In genomic region chr12:18296201-18296908, GRCh38 we compare ENCODE assay signal across 17 cellular contexts. TPM values are rescaled to one million over a fixed set of nuclear protein-coding genes. Genes with fewer than 3 reads are reported as not detected.
DNase-seq lines count a peak whose midpoint lies in the region; TF ChIP-seq lines count a peak whose summit lies in the region.
"Had no signal": no experiment of that assay in that cellular context is flagged by ENCODE, and none has a peak within 500 bp of the region (broad histone marks: within the 10 kb centered on the region; RNA-seq: fewer than 3 reads in every experiment).

No MANE protein-coding gene starts in this region.

- no peak overlapping the region for H3K4me2 ChIP-seq in neural progenitor cell

- no peak for DNase-seq in left ventricle myocardium inferior
- no peak for DNase-seq in stomach
- DNase-seq in activated CD4-positive, alpha-beta T cell treated with anti-CD3 and anti-CD28 coated beads, Interleukin-2, amount 50 U/mL, for 1 hour: no peak
- DNase-seq in neural progenitor cell (ENCODE audit: low spot score): no peak
- DNase-seq in prostate gland (ENCODE audit: low spot score): no peak
- DNase-seq in caudate nucleus (lab: John Stamatoyannopoulos, UW): no peak
- DNase-seq: colonic mucosa; NCI-H2029 treated with DMSO at 0.1 percent for 48 hours; stimulated activated naive CD8-positive, alpha-beta T cell treated with anti-CD3 and anti-CD28 coated beads, Interleukin-15, amount 100 ng/mL, for 72 hours had no signal

- H2AFZ ChIP-seq in neural progenitor cell (replicated peaks): no peak overlapping the region
- H2AFZ ChIP-seq: parathyroid adenoma had no signal

- peaks cover 13% of the 10 kb centered on the region for H3K9me3 Mint-ChIP-seq in neural progenitor cell
- H3K9me3 Mint-ChIP-seq: stimulated activated naive CD8-positive, alpha-beta T cell treated with anti-CD3 and anti-CD28 coated beads, Interleukin-15, amount 100 ng/mL, for 72 hours had no signal

- TF ChIP-seq CTCF in HEK293 (tag by site-specific recombination; IDR thresholded peaks at IDR 0.05) (no peak), WI38 (IDR thresholded peaks at IDR 0.05; ENCODE audit: low read depth, low read length) (no peak), left ventricle myocardium inferior (IDR thresholded peaks at IDR 0.05; ENCODE audit: borderline replicate concordance) (no peak), stomach (IDR thresholded peaks at IDR 0.05) (no peak), neural progenitor cell (IDR thresholded peaks at IDR 0.05) (no peak), prostate gland (IDR thresholded peaks at IDR 0.05) (no peak)

- H3K79me2 ChIP-seq in neural progenitor cell (ENCODE audit: low read depth): no peaks in the 10 kb centered on the region
- H3K79me2 ChIP-seq: parathyroid adenoma had no signal

- POLR2A ChIA-PET in HEK293 (lab: Yijun Ruan, JAX): no interaction called here

- CTCF ChIA-PET in HEK293 (lab: Yijun Ruan, JAX): interaction anchor here (0.6 kb wide), 2 partner anchors 139 to 869 kb away, joined by 3 read pairs; no protein-coding TSS in a partner anchor

- TF ChIP-seq POLR2A in stomach (IDR thresholded peaks at IDR 0.05): no peak
- no peak for TF ChIP-seq POLR2A in prostate gland (IDR thresholded peaks at IDR 0.05)

- intact Hi-C loops in left ventricle myocardium inferior (cut with micrococcal nuclease) (no loop called here), stomach (cut with DNase I; ENCODE audit: low total_unique reads) (no loop called here), prostate gland (cut with DNase I) (no loop called here)

- H3K27me3 ChIP-seq in left ventricle myocardium inferior (ENCODE audit: low read depth): no peaks in the 10 kb centered on the region
- no peaks in the 10 kb centered on the region for H3K27me3 ChIP-seq in stomach
- H3K27me3 ChIP-seq in neural progenitor cell: no peaks in the 10 kb centered on the region
- H3K27me3 ChIP-seq in prostate gland (replicated peaks; ENCODE audit: insufficient read depth): no peaks in the 10 kb centered on the region
- H3K27me3 ChIP-seq: colonic mucosa had no signal

- H3K4me1 ChIP-seq in HEK293 (ENCODE audit: control insufficient read depth, insufficient read depth, low read length) (no peaks in the 10 kb centered on the region), left ventricle myocardium inferior (no peaks in the 10 kb centered on the region), stomach (peaks cover 0 to 3% (median 0%) of the 10 kb centered on the region in 4 donors), neural progenitor cell (no peaks in the 10 kb centered on the region), prostate gland (replicated peaks) (no peaks in the 10 kb centered on the region)
- H3K4me1 ChIP-seq: colonic mucosa, parathyroid adenoma had no signal

- H3F3A ChIP-seq in neural progenitor cell (ENCODE audit: low read depth): no peaks in the 10 kb centered on the region

- no peaks in the 10 kb centered on the region for H4K20me1 ChIP-seq in neural progenitor cell (ENCODE audit: low read depth)

- no peak overlapping the region for H3K9ac ChIP-seq in neural progenitor cell
- H3K9ac ChIP-seq: parathyroid adenoma had no signal

- H3K9me3 ChIP-seq in HEK293 (ENCODE audit: control insufficient read depth, insufficient read depth, low read depth, low read length) (no peaks in the 10 kb centered on the region), left ventricle myocardium inferior (replicated peaks) (peaks cover 17% of the 10 kb centered on the region), stomach (peaks cover 0 to 11% (median 3%) of the 10 kb centered on the region in 4 donors), neural progenitor cell (ENCODE audit: low read depth) (no peaks in the 10 kb centered on the region), prostate gland (no peaks in the 10 kb centered on the region)
- H3K9me3 ChIP-seq: colonic mucosa, HAP-1 had no signal

- H3K27me3 Mint-ChIP-seq in neural progenitor cell (ENCODE audit: insufficient read depth, low read depth): no peaks in the 10 kb centered on the region
- H3K27me3 Mint-ChIP-seq: activated naive CD8-positive, alpha-beta T cell; stimulated activated naive CD8-positive, alpha-beta T cell treated with anti-CD3 and anti-CD28 coated beads, Interleukin-15, amount 100 ng/mL, for 72 hours had no signal

- 55 to 77% (median 66%) methylated on average over 6 of the region's 6 CpGs for WGBS in stomach, 5 donors
- 57% methylated on average over 6 of the region's 6 CpGs for WGBS in prostate gland

- H3K36me3 Mint-ChIP-seq in neural progenitor cell: no peaks in the 10 kb centered on the region
- H3K36me3 Mint-ChIP-seq: activated naive CD8-positive, alpha-beta T cell had no signal

- H3K36me3 ChIP-seq in HEK293 (ENCODE audit: control insufficient read depth in 2 of 2, insufficient read depth in 1 of 2, low read length in 2 of 2) (no peaks in the 10 kb centered on the region), left ventricle myocardium inferior (no peaks in the 10 kb centered on the region), stomach (no peaks in the 10 kb centered on the region), neural progenitor cell (no peaks in the 10 kb centered on the region), prostate gland (no peaks in the 10 kb centered on the region)
- H3K36me3 ChIP-seq: colonic mucosa, HAP-1 had no signal

- peaks cover 8% of the 10 kb centered on the region for H3K4me1 Mint-ChIP-seq in neural progenitor cell
- H3K4me1 Mint-ChIP-seq: stimulated activated naive CD8-positive, alpha-beta T cell treated with anti-CD3 and anti-CD28 coated beads, Interleukin-15, amount 100 ng/mL, for 72 hours had no signal

- H3K4me3 ChIP-seq in HEK293 (ENCODE audit: low read depth, low read length) (no peak overlapping the region), WI38 (ENCODE audit: low read depth, low read length) (peak overlapping the region; percentile 15; the same call in 1 of the 2 replicates), left ventricle myocardium inferior (peak overlapping the region; percentile 49), stomach (peak overlapping the region; percentile 9 to 23 (median 14)), neural progenitor cell (no peak overlapping the region), prostate gland (peak overlapping the region in 1 of 2 donors; percentile 5)
- H3K4me3 ChIP-seq: colonic mucosa, HAP-1, lung had no signal

- no peak for TF ChIP-seq EP300 in stomach (IDR thresholded peaks at IDR 0.05)

- H3K27ac Mint-ChIP-seq in neural progenitor cell: no peak overlapping the region
- H3K27ac Mint-ChIP-seq: activated naive CD8-positive, alpha-beta T cell had no signal

- H3K27ac ChIP-seq in HEK293 (ENCODE audit: extremely low read depth, low read depth, low read length): no peak overlapping the region
- H3K27ac ChIP-seq in left ventricle myocardium inferior (replicated peaks): peak overlapping the region; percentile 52
- H3K27ac ChIP-seq in stomach: peak overlapping the region in 3 of 5 donors; percentile 26 to 57 (median 51)
- no peak overlapping the region for H3K27ac ChIP-seq in neural progenitor cell
- H3K27ac ChIP-seq in prostate gland: peak overlapping the region in 1 of 2 donors; percentile 16
- H3K27ac ChIP-seq in caudate nucleus (ENCODE audit: low read depth, low read length): no peak overlapping the region
- H3K27ac ChIP-seq: colonic mucosa, parathyroid adenoma had no signal

- no peak overlapping the region for H3K4me3 Mint-ChIP-seq in neural progenitor cell
- H3K4me3 Mint-ChIP-seq: activated naive CD8-positive, alpha-beta T cell; stimulated activated naive CD8-positive, alpha-beta T cell treated with anti-CD3 and anti-CD28 coated beads, Interleukin-15, amount 100 ng/mL, for 72 hours had no signal

TF ChIP-seq in HEK293, 187 proteins besides CTCF, POLR2A, EP300 and RAD21:
- TF ChIP-seq KLF8 (tag by site-specific recombination; IDR thresholded peaks at IDR 0.05) (no peak), PRDM1 (tag by site-specific recombination; IDR thresholded peaks at IDR 0.05) (peak; percentile 83), ZNF645 (tag by site-specific recombination; IDR thresholded peaks at IDR 0.05) (no peak)

RNA-seq across cellular contexts. Expression of gene PIK3C2G, which starts 35.0 kb away (rescaled TPM):
- total RNA-seq in left ventricle myocardium inferior (not detected), stomach (100 to 1,000 TPM in 3 of 5 donors, 10 to 100 TPM in 1, under 1 TPM in 1; 0.29 to 191 (median 128) TPM), neural progenitor cell (ENCODE audit: low replicate concordance) (not detected in 2 replicates), prostate gland (1 to 10 TPM; 1.4 to 2.1 TPM)
- polyA plus RNA-seq in stomach: 10 to 100 TPM in 2 of 3 donors, 1 to 10 TPM in 1; 8.4 to 25.1 (median 14.3) TPM
- total RNA-seq: glomerular endothelial cell; T-helper 2 cell treated with Interferon-gamma antibody and Interleukin-4, amounts not matched to agents 100 ng/mL and 5 ng/mL, for 36 hours had no signal

Comparison
In these comparisons a context has a peak if more than half of its experiments do, and no peak if none do; other contexts are left out.
1. H3K27ac ChIP-seq: peak in left ventricle myocardium inferior (single experiment) and stomach (3 of 5); none in HEK293 (single experiment), neural progenitor cell (single experiment) and caudate nucleus (single experiment).
2. H3K4me3 ChIP-seq: peak in WI38 (single experiment), left ventricle myocardium inferior (single experiment) and stomach (4 of 4); none in HEK293 (single experiment) and neural progenitor cell (single experiment).